8 cellular contexts compared by ENCODE assay signal in genomic region chr12:87238466-87238865, GRCh38.
"Had no signal": no experiment of that assay in that cellular context is flagged by ENCODE, and none has a peak within 500 bp of the region (broad histone marks: within the 10 kb centered on the region; RNA-seq: fewer than 3 reads in every experiment).

No MANE protein-coding gene starts in this region.

- DNase-seq: GDM1, GF-D8 had no signal

- FAIRE-seq: G401.6, GM12878, GM12891, GM12892, GM18507, GM19239 had no signal

- H3K4me3 ChIP-seq: GM12878 had no signal
